ENCODE assay signal across 10 cellular contexts in genomic region chr1:87061742-87062156, GRCh38.
A peak's percentile ranks its signal among the peaks of the same experiment; 100 is the strongest.
DNase-seq lines count a peak whose midpoint lies in the region; ATAC-seq, FAIRE-seq and TF ChIP-seq lines count a peak whose summit lies in the region.
"Had no signal": no experiment of that assay in that cellular context is flagged by ENCODE, and none has a peak within 500 bp of the region (broad histone marks: within the 10 kb centered on the region; RNA-seq: fewer than 3 reads in every experiment).

No MANE protein-coding gene starts in this region.

- TF ChIP-seq POLR2A in ovary (IDR thresholded peaks at IDR 0.05): no peak

- H3K9me3 ChIP-seq in HAP-1: no peaks in the 10 kb centered on the region
- H3K9me3 ChIP-seq in ovary: no peaks in the 10 kb centered on the region
- H3K9me3 ChIP-seq: right lobe of liver, vagina had no signal

- H3K36me3 ChIP-seq in HAP-1 (replicated peaks): no peaks in the 10 kb centered on the region
- H3K36me3 ChIP-seq in ovary: no peaks in the 10 kb centered on the region
- H3K36me3 ChIP-seq: right lobe of liver, vagina had no signal

- ATAC-seq in GM21723 (IDR thresholded peaks at IDR 0.05; ENCODE audit: unreplicated experiment) (peak; percentile 45), HG03565 (IDR thresholded peaks at IDR 0.05; ENCODE audit: unreplicated experiment) (peak; percentile 53)
- ATAC-seq: right lobe of liver had no signal

- no peak overlapping the region for H3K27ac ChIP-seq in ovary
- H3K27ac ChIP-seq: right lobe of liver, vagina had no signal

- in situ Hi-C loops in HAP-1 (cut with MboI; ENCODE audit: low sequenced_read_pairs): no loop called here

- peak; percentile 86 for FAIRE-seq in GM18507 (lab: Jason Lieb, UNC)

- TF ChIP-seq EP300 in ovary (IDR thresholded peaks at IDR 0.05): no peak

- TF ChIP-seq CTCF in ovary (IDR thresholded peaks at IDR 0.05): no peak

- no peak overlapping the region for H3K4me3 ChIP-seq in HAP-1
- H3K4me3 ChIP-seq in ovary: no peak overlapping the region
- H3K4me3 ChIP-seq: right lobe of liver, vagina had no signal

- intact Hi-C loops in ovary (cut with DNase I): no loop called here

- DNase-seq in GM18507 (ENCODE audit: extremely low spot score, insufficient read length, low read depth) (no peak), fibroblast of gingiva (ENCODE audit: low read depth) (peak; percentile 57), HAP-1 (ENCODE audit: low spot score in 2 of 2) (no peak), ovary (no peak), NCI-H1930 (lab: John Stamatoyannopoulos, UW) (no peak), DMS53 (lab: John Stamatoyannopoulos, UW) (no peak)
- DNase-seq: right lobe of liver had no signal

- H3K4me1 ChIP-seq in HAP-1: no peaks in the 10 kb centered on the region; the same call in 1 of the 2 replicates
- H3K4me1 ChIP-seq in ovary (ENCODE audit: insufficient read depth): peaks cover 2% of the 10 kb centered on the region
- H3K4me1 ChIP-seq: right lobe of liver had no signal

- H3K27me3 ChIP-seq in HAP-1 (ENCODE audit: low read depth) (no peaks in the 10 kb centered on the region), ovary (no peaks in the 10 kb centered on the region)
- H3K27me3 ChIP-seq: right lobe of liver, vagina had no signal
